11 cellular contexts compared by ENCODE assay signal in genomic region chr5:16593013-16593412, GRCh38. TPM values are rescaled to one million over a fixed set of nuclear protein-coding genes. Genes with fewer than 3 reads are reported as not detected.
DNase-seq lines count a peak whose midpoint lies in the region; ATAC-seq and TF ChIP-seq lines count a peak whose summit lies in the region.
"Had no signal": no experiment of that assay in that cellular context is flagged by ENCODE, and none has a peak within 500 bp of the region (broad histone marks: within the 10 kb centered on the region; RNA-seq: fewer than 3 reads in every experiment).

No MANE protein-coding gene starts in this region.

- intact Hi-C loops in esophagus squamous epithelium (cut with DNase I) = no loop called here

- no peak overlapping the region for H3K4me3 ChIP-seq in foreskin fibroblast (ENCODE audit: low read depth in 1 of 2, low read length in 2 of 2)
- H3K4me3 ChIP-seq in esophagus squamous epithelium = no peak overlapping the region
- H3K4me3 ChIP-seq: psoas muscle had no signal

- no peaks in the 10 kb centered on the region for H3K27me3 ChIP-seq in esophagus squamous epithelium

- peaks cover 0 to 9% (median 7%) of the 10 kb centered on the region in 3 donors for H3K4me1 ChIP-seq in esophagus squamous epithelium

- TF ChIP-seq POLR2A in esophagus squamous epithelium (IDR thresholded peaks at IDR 0.05) = no peak

- H3K36me3 Mint-ChIP-seq in T-helper 17 cell (ENCODE audit: low read depth) = peaks cover 10% of the 10 kb centered on the region

- no peak for TF ChIP-seq CTCF in foreskin fibroblast (IDR thresholded peaks at IDR 0.05; ENCODE audit: low read depth, low read length)
- TF ChIP-seq CTCF in esophagus squamous epithelium (IDR thresholded peaks at IDR 0.05) = no peak

- H3K4me1 Mint-ChIP-seq in T-helper 17 cell = peaks cover 52% of the 10 kb centered on the region

- WGBS in esophagus squamous epithelium, 2 donors = 82 to 93% methylated on average over 4 of the region's 4 CpGs

- H3K27ac ChIP-seq in temporal lobe (ENCODE audit: low read depth, low read length) (peak overlapping the region; percentile 1), esophagus squamous epithelium (no peak overlapping the region)
- H3K27ac ChIP-seq: psoas muscle had no signal

- DNase-seq in activated CD8-positive, alpha-beta memory T cell treated with anti-CD3 and anti-CD28 coated beads, Interleukin-2, amount 50 U/mL, for 48 hours = peak; percentile 22
- no peak for DNase-seq in activated CD8-positive, alpha-beta memory T cell treated with anti-CD3 and anti-CD28 coated beads for 24 hours
- no peak for DNase-seq in T-helper 17 cell
- DNase-seq in foreskin fibroblast = peak; percentile 43 to 81
- DNase-seq in NCI-H1417 treated with DMSO at 0.1 percent for 48 hours (lab: John Stamatoyannopoulos, UW) = no peak
- DNase-seq in esophagus squamous epithelium (lab: John Stamatoyannopoulos, UW) = no peak
- no peak for DNase-seq in DMS79 treated with DMSO at 0.1 percent for 48 hours (lab: John Stamatoyannopoulos, UW)
- DNase-seq: psoas muscle had no signal

- no peak for ATAC-seq in T-helper 17 cell

- peak overlapping the region; percentile 81 for H3K27ac Mint-ChIP-seq in T-helper 17 cell
- H3K27ac Mint-ChIP-seq: memory B cell had no signal

- no peaks in the 10 kb centered on the region for H3K27me3 Mint-ChIP-seq in T-helper 17 cell

- H3K4me3 Mint-ChIP-seq in T-helper 17 cell = no peak overlapping the region
- H3K4me3 Mint-ChIP-seq: memory B cell had no signal

- no peaks in the 10 kb centered on the region for H3K36me3 ChIP-seq in esophagus squamous epithelium

- H3K9me3 ChIP-seq in T-helper 17 cell (ENCODE audit: control insufficient read depth, low read length, poor library complexity, severe bottlenecking) (no peaks in the 10 kb centered on the region), esophagus squamous epithelium (no peaks in the 10 kb centered on the region)
- H3K9me3 ChIP-seq: psoas muscle had no signal

RNA-seq across cellular contexts. Expression of gene RETREG1, which starts 23.8 kb away (rescaled TPM):
- 10 to 100 TPM; 30.2 to 37.8 TPM for total RNA-seq in T-helper 17 cell
- 56.5 TPM for total RNA-seq in temporal lobe
- total RNA-seq in esophagus squamous epithelium = 1 to 10 TPM in 3 of 4 donors, under 1 TPM in 1; 0.68 to 6.1 (median 3.9) TPM
- total RNA-seq: dermis microvascular lymphatic vessel endothelial cell had no signal

Comparison
In these comparisons a context has a peak if more than half of its experiments do, and no peak if none do; other contexts are left out.
1. DNase-seq: peak in activated CD8-positive, alpha-beta memory T cell treated with anti-CD3 and anti-CD28 coated beads, Interleukin-2, amount 50 U/mL, for 48 hours (single experiment) and foreskin fibroblast (2 of 2); none in activated CD8-positive, alpha-beta memory T cell treated with anti-CD3 and anti-CD28 coated beads for 24 hours (single experiment), T-helper 17 cell (0 of 3), NCI-H1417 treated with DMSO at 0.1 percent for 48 hours (single experiment), esophagus squamous epithelium (single experiment) and DMS79 treated with DMSO at 0.1 percent for 48 hours (single experiment).